ENCODE assay signal across 1 cellular context in the genomic region with DNA sequence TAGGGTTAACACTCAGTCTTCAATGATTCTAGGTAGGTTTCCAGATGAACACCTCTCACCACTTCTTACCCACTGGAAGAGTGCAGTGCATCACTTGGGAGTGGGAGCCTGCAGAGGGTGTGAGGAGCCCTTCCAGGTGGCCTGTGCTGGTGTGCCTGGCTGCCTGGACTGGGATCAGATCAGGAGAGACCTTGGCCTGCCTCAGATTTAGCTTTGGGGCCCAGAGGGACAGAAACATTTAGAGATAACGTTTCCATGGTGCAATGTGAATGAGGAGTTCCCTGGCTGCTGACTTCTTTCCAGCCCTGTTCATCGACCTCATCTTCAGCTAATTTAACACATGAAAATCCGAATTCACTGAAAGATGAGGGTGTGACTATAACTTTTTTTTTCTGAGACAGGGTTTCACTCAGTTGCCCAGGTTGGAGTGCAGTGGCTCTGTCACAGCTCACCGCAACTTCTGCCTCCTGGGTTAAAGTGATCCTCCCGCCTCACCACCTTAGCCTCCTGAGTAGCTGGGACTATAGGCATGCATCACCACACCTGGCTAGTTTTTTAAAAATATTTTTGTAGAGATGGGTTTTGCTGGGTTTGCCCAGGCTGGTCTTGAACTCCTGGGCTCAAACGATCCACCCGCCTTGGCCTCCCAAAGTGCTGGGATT.
TF ChIP-seq lines count a peak whose summit lies in the region.

No MANE protein-coding gene starts in this region.

TF ChIP-seq in K562, 482 proteins besides CTCF, POLR2A, EP300 and RAD21:
- TF ChIP-seq, protein P1, sequence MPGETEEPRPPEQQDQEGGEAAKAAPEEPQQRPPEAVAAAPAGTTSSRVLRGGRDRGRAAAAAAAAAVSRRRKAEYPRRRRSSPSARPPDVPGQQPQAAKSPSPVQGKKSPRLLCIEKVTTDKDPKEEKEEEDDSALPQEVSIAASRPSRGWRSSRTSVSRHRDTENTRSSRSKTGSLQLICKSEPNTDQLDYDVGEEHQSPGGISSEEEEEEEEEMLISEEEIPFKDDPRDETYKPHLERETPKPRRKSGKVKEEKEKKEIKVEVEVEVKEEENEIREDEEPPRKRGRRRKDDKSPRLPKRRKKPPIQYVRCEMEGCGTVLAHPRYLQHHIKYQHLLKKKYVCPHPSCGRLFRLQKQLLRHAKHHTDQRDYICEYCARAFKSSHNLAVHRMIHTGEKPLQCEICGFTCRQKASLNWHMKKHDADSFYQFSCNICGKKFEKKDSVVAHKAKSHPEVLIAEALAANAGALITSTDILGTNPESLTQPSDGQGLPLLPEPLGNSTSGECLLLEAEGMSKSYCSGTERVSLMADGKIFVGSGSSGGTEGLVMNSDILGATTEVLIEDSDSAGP (CRISPR knock-in tag; IDR thresholded peaks at IDR 0.05), result no peak
- TF ChIP-seq RCOR1 (IDR thresholded peaks at IDR 0.05; ENCODE audit: borderline replicate concordance in 1 of 2, low read depth in 2 of 2, low read length in 2 of 2) (peak in 1 of 2 experiments; percentile 68; a peak in 2 of 4 replicates), MYNN (IDR thresholded peaks at IDR 0.05) (0 out of 2 replicates have a peak, but pooled peaks have one; percentile 65), MYNN (CRISPR knock-in tag; IDR thresholded peaks at IDR 0.05) (no peak), ZNF212 (CRISPR knock-in tag; IDR thresholded peaks at IDR 0.05) (no peak), RFX1 (IDR thresholded peaks at IDR 0.05) (peak; percentile 53; the same call in 1 of the 2 replicates)
